Comparison of ENCODE assay signal across 6 cellular contexts in the genomic region with DNA sequence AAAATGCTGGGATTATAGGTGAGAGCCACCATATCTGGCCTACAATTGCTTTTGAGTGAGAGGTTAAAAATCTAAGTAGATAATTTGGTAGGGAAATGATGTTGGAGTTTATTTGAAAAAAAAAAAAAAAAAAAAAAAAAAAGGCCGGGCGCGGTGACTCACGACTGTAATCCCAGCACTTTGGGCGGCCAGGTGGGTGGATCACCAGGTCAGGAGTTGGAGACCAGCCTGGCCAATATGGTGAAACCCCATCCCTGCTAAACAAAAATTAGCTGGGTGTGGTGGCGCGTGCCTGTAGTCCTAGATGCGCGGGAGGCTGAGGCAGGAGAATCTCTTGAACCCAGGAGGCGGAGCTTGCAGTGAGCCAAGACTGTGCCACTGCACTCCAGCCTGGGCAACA. TPM values are rescaled to one million over a fixed set of nuclear protein-coding genes. Genes with fewer than 3 reads are reported as not detected.
DNase-seq lines count a peak whose midpoint lies in the region; ATAC-seq and TF ChIP-seq lines count a peak whose summit lies in the region.
"Not testable (repeated sequence)": the region's sequence is repeated elsewhere in the genome, so short reads cannot be mapped to it uniquely, and the experiment has no call there.

No MANE protein-coding gene starts in this region.

- H3K9me2 ChIP-seq in GM23338 (ENCODE audit: insufficient read depth): not testable (repeated sequence)

- not testable (repeated sequence) for H3K36me3 ChIP-seq in GM23338 (ENCODE audit: insufficient read depth); psoas muscle (ENCODE audit: insufficient read depth in 1 of 2, low read depth in 1 of 2)

- POLR2A ChIA-PET in HEK293T (lab: Yijun Ruan, JAX): not testable (repeated sequence)

- not testable (repeated sequence) for H3K79me2 ChIP-seq in GM23338 (replicated peaks; ENCODE audit: insufficient read depth)

- ATAC-seq in GM23338; activated CD8-positive, alpha-beta memory T cell treated with anti-CD3 and anti-CD28 coated beads, Interleukin-2, amount 10 ng/mL, durations not matched to agents 7 days and 5 days; natural killer cell; psoas muscle: not testable (repeated sequence)

- H3K4me3 Mint-ChIP-seq in GM23338 (0 out of 3 replicates have a peak overlapping the region, but pooled peaks have one; percentile 17), natural killer cell (peak overlapping the region; percentile 40), type B pancreatic cell (peak overlapping the region; percentile 47)
- H3K4me3 Mint-ChIP-seq in activated CD8-positive, alpha-beta memory T cell treated with anti-CD3 and anti-CD28 coated beads, Interleukin-2, amount 10 ng/mL, durations not matched to agents 7 days and 5 days: not testable (repeated sequence)

- peaks cover 12% of the 10 kb centered on the region for H3K27me3 ChIP-seq in GM23338 (ENCODE audit: insufficient read depth)
- not testable (repeated sequence) for H3K27me3 ChIP-seq in psoas muscle (ENCODE audit: insufficient read depth in 3 of 3, low read length in 2 of 3)

- not testable (repeated sequence) for H3K27ac Mint-ChIP-seq in GM23338, natural killer cell, type B pancreatic cell
- peak overlapping the region; percentile 42 for H3K27ac Mint-ChIP-seq in activated CD8-positive, alpha-beta memory T cell treated with anti-CD3 and anti-CD28 coated beads, Interleukin-2, amount 10 ng/mL, durations not matched to agents 7 days and 5 days

- not testable (repeated sequence) for TF ChIP-seq CTCF in GM23338 (conservative IDR thresholded peaks at IDR 0.05; ENCODE audit: low read depth in 2 of 2); natural killer cell (IDR thresholded peaks at IDR 0.05); psoas muscle (IDR thresholded peaks at IDR 0.05); type B pancreatic cell (conservative IDR thresholded peaks at IDR 0.05)

- CTCF ChIA-PET in HEK293T (lab: Yijun Ruan, JAX): not testable (repeated sequence)
- CTCF ChIA-PET in activated CD8-positive, alpha-beta memory T cell treated with anti-CD3 and anti-CD28 coated beads, Interleukin-2, amount 10 ng/mL, durations not matched to agents 7 days and 5 days (lab: Charles Lee): interaction anchor here (1.5 kb wide), 2 partner anchors 17 to 30 kb away, joined by 3 to 4 read pairs; no protein-coding TSS in a partner anchor

- H3K27ac ChIP-seq in GM23338 (ENCODE audit: low read depth): not testable (repeated sequence)
- H3K27ac ChIP-seq in psoas muscle: peak overlapping the region; percentile 75

- H3K27me3 Mint-ChIP-seq in GM23338 (ENCODE audit: insufficient read depth, low read depth, poor library complexity) (peaks cover 30% of the 10 kb centered on the region), type B pancreatic cell (peaks cover 40% of the 10 kb centered on the region)
- H3K27me3 Mint-ChIP-seq in activated CD8-positive, alpha-beta memory T cell treated with anti-CD3 and anti-CD28 coated beads, Interleukin-2, amount 10 ng/mL, durations not matched to agents 7 days and 5 days; natural killer cell (ENCODE audit: low read depth in 2 of 2): not testable (repeated sequence)

- not testable (repeated sequence) for H3K4me1 Mint-ChIP-seq in GM23338
- H3K4me1 Mint-ChIP-seq in activated CD8-positive, alpha-beta memory T cell treated with anti-CD3 and anti-CD28 coated beads, Interleukin-2, amount 10 ng/mL, durations not matched to agents 7 days and 5 days: peaks cover 28% of the 10 kb centered on the region
- H3K4me1 Mint-ChIP-seq in natural killer cell: peaks cover 21 to 24% of the 10 kb centered on the region in 2 donors
- peaks cover 17% of the 10 kb centered on the region for H3K4me1 Mint-ChIP-seq in type B pancreatic cell (ENCODE audit: unreplicated experiment)

- intact Hi-C loops in natural killer cell (cut with micrococcal nuclease); psoas muscle (cut with DNase I): not testable (repeated sequence)

- not testable (repeated sequence) for H3K9me3 Mint-ChIP-seq in GM23338; activated CD8-positive, alpha-beta memory T cell treated with anti-CD3 and anti-CD28 coated beads, Interleukin-2, amount 10 ng/mL, durations not matched to agents 7 days and 5 days (ENCODE audit: low read depth); natural killer cell; type B pancreatic cell

- WGBS in psoas muscle, 3 donors: 71 to 96% (median 88%) methylated on average over 10 of the region's 10 CpGs

- peaks cover 13% of the 10 kb centered on the region for H3F3A ChIP-seq in GM23338 (replicated peaks; ENCODE audit: low read depth)

- H3K4me2 ChIP-seq in GM23338: not testable (repeated sequence)

- not testable (repeated sequence) for H3K4me1 ChIP-seq in GM23338 (ENCODE audit: insufficient read depth)
- H3K4me1 ChIP-seq in psoas muscle: peaks cover 38% of the 10 kb centered on the region

- not testable (repeated sequence) for H3K4me3 ChIP-seq in GM23338, psoas muscle

- not testable (repeated sequence) for H4K20me1 ChIP-seq in GM23338 (replicated peaks; ENCODE audit: insufficient read depth)

- H3K36me3 Mint-ChIP-seq in GM23338 (ENCODE audit: low read depth); activated CD8-positive, alpha-beta memory T cell treated with anti-CD3 and anti-CD28 coated beads, Interleukin-2, amount 10 ng/mL, durations not matched to agents 7 days and 5 days; natural killer cell; type B pancreatic cell: not testable (repeated sequence)

- not testable (repeated sequence) for DNase-seq in GM23338 (ENCODE audit: low spot score); HEK293T (ENCODE audit: extremely low spot score); activated CD8-positive, alpha-beta memory T cell treated with anti-CD3 and anti-CD28 coated beads, Interleukin-2, amount 10 ng/mL, durations not matched to agents 7 days and 5 days; natural killer cell; psoas muscle; type B pancreatic cell (ENCODE audit: extremely low spot score, unreplicated experiment)

- H2AFZ ChIP-seq in GM23338: not testable (repeated sequence)

- not testable (repeated sequence) for H3K9me3 ChIP-seq in psoas muscle

TF ChIP-seq in HEK293T, 16 proteins besides CTCF, POLR2A, EP300 and RAD21:
- 0 out of 2 replicates have a peak, but pooled peaks have one; percentile 17 for TF ChIP-seq ZNF384 (IDR thresholded peaks at IDR 0.05)

RNA-seq across cellular contexts. Expression of gene TRIM41, which starts 8.8 kb away (rescaled TPM):
- 8.7 and 9.7 TPM in 2 replicates for total RNA-seq in GM23338 (2014; rRNA removed; shearing (Covaris generic))
- polyA plus RNA-seq in GM23338 (2016; fragmentation: Nextera tagmentation; extraction: Ambion mirVana) (6.2 and 7.3 TPM in 2 replicates), psoas muscle (10 to 100 TPM; 12.5 to 44.0 (median 17.4) TPM)
- total RNA-seq in activated CD8-positive, alpha-beta memory T cell treated with anti-CD3 and anti-CD28 coated beads, Interleukin-2, amount 10 ng/mL, durations not matched to agents 7 days and 5 days: 10 to 100 TPM; 40.7 to 44.9 TPM
- total RNA-seq in natural killer cell (10 to 100 TPM; 33.4 to 41.6 (median 36.0) TPM), psoas muscle (10 to 100 TPM; 26.6 to 33.6 (median 31.5) TPM), type B pancreatic cell (ENCODE audit: low replicate concordance) (22.1 and 31.2 TPM in 2 replicates)

RNA-seq across cellular contexts. Expression of gene TRIM7, which starts 9.2 kb away (rescaled TPM):
- total RNA-seq in GM23338 (2014; rRNA removed; shearing (Covaris generic)): 0.56 and 0.66 TPM in 2 replicates
- polyA plus RNA-seq in GM23338 (2016; fragmentation: Nextera tagmentation; extraction: Ambion mirVana) (0.37 and 0.53 TPM in 2 replicates), psoas muscle (10 to 100 TPM; 10.4 to 37.7 (median 21.2) TPM)
- total RNA-seq in activated CD8-positive, alpha-beta memory T cell treated with anti-CD3 and anti-CD28 coated beads, Interleukin-2, amount 10 ng/mL, durations not matched to agents 7 days and 5 days: 1 to 10 TPM; 1.6 to 1.7 TPM
- total RNA-seq in natural killer cell (1 to 10 TPM in 1 of 3 donors, under 1 TPM in 1, not detected in 1; 0.73 to 1.2 TPM), psoas muscle (10 to 100 TPM; 18.5 to 42.6 (median 32.4) TPM), type B pancreatic cell (ENCODE audit: low replicate concordance) (0.58 and 0.76 TPM in 2 replicates)

RNA-seq across cellular contexts. Expression of gene RACK1, which starts 29.5 kb away (rescaled TPM):
- total RNA-seq in GM23338 (2014; rRNA removed; shearing (Covaris generic)): 4,589 and 4,798 TPM in 2 replicates
- polyA plus RNA-seq in GM23338 (2016; fragmentation: Nextera tagmentation; extraction: Ambion mirVana) (2,372 and 2,567 TPM in 2 replicates), psoas muscle (1,000 to 10,000 TPM; 1,678 to 3,660 (median 1,849) TPM)
- 1,000 to 10,000 TPM; 1,565 to 1,861 TPM for total RNA-seq in activated CD8-positive, alpha-beta memory T cell treated with anti-CD3 and anti-CD28 coated beads, Interleukin-2, amount 10 ng/mL, durations not matched to agents 7 days and 5 days
- total RNA-seq in natural killer cell (1,000 to 10,000 TPM; 1,089 to 1,233 (median 1,138) TPM), psoas muscle (1,000 to 10,000 TPM in 1 of 4 donors, 100 to 1,000 TPM in 3; 832 to 1,110 (median 978) TPM), type B pancreatic cell (ENCODE audit: low replicate concordance) (1,864 and 2,055 TPM in 2 replicates)

RNA-seq across cellular contexts. Expression of gene TRIM52, which starts 46.7 kb away (rescaled TPM):
- 2.9 and 6.2 TPM in 2 replicates for total RNA-seq in GM23338 (2014; rRNA removed; shearing (Covaris generic))
- polyA plus RNA-seq in GM23338 (2016; fragmentation: Nextera tagmentation; extraction: Ambion mirVana) (4.1 and 8.1 TPM in 2 replicates), psoas muscle (10 to 100 TPM in 1 of 3 donors, 1 to 10 TPM in 2; 1.5 to 17.6 (median 4.8) TPM)
- total RNA-seq in activated CD8-positive, alpha-beta memory T cell treated with anti-CD3 and anti-CD28 coated beads, Interleukin-2, amount 10 ng/mL, durations not matched to agents 7 days and 5 days: 10 to 100 TPM; 20.0 to 26.2 TPM
- total RNA-seq in natural killer cell (10 to 100 TPM; 43.4 to 60.0 (median 44.4) TPM), psoas muscle (1 to 10 TPM; 3.0 to 5.8 (median 5.3) TPM), type B pancreatic cell (ENCODE audit: low replicate concordance) (10.1 and 14.1 TPM in 2 replicates)

Comparison
In these comparisons a context has a peak if more than half of its experiments do, and no peak if none do; other contexts are left out.
1. RNA of gene TRIM7, which starts 9.2 kb away (total RNA-seq): 18.5 to 42.6 TPM in psoas muscle; 1.6 to 1.7 TPM in activated CD8-positive, alpha-beta memory T cell treated with anti-CD3 and anti-CD28 coated beads, Interleukin-2, amount 10 ng/mL, durations not matched to agents 7 days and 5 days, 0.73 to 1.2 TPM in natural killer cell, 0.58 to 0.76 TPM in type B pancreatic cell and 0.56 to 0.66 TPM in GM23338; every median in the first group is over 4 times any median in the second.